Comparison of ENCODE assay signal across 35 cellular contexts in the genomic region with DNA sequence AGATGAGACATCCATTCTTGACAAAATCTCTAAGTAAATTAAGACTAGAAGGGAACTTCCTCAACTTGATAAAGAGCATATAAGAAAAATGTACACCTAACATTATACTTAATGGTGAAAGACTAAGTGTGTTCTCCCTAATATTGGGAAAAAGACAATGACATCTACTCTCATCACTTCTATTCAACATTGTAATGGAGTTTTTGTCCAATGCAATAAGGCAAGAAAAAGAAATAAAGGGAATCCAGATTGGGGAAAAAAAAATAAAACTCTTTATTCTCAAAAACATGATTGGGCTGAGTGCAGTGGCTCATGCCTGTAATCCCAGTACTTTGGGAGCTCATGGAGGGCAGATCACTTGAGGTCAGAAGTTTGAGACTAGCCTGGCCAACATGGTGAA.
"Had no signal": no experiment of that assay in that cellular context is flagged by ENCODE, and none has a peak within 500 bp of the region (broad histone marks: within the 10 kb centered on the region; RNA-seq: fewer than 3 reads in every experiment).

No MANE protein-coding gene starts in this region.

- H3K4me3 ChIP-seq: MG63 had no signal

- H3K36me3 ChIP-seq: MG63 had no signal

- DNase-seq: Kasumi-1, MG63, MM.1S, MV-4-11, NCI-H1048, NCI-H1092, NCI-H1092 treated with DMSO at 0.1 percent for 48 hours, NCI-H1105, NCI-H1105 treated with DMSO at 0.1 percent for 48 hours, NCI-H1417, NCI-H1417 treated with DMSO at 0.1 percent for 48 hours, NCI-H1436, NCI-H1436 treated with DMSO at 0.1 percent for 48 hours, NCI-H146, NCI-H1694, NCI-H1694 treated with DMSO at 0.1 percent for 48 hours, NCI-H187, NCI-H187 treated with DMSO at 0.1 percent for 48 hours, NCI-H1930, NCI-H2029, NCI-H2081, NCI-H2081 treated with DMSO at 0.1 percent for 48 hours, NCI-H2107, NCI-H2171, NCI-H2171 treated with DMSO at 0.1 percent for 48 hours, NCI-H2227 treated with DMSO at 0.1 percent for 48 hours, NCI-H226, NCI-H345, NCI-H446, NCI-H446 treated with DMSO at 0.1 percent for 48 hours, NCI-H510A, NCI-H510A treated with DMSO at 0.1 percent for 48 hours, NCI-H524, NCI-H524 treated with DMSO at 0.1 percent for 48 hours, NCI-H526 had no signal

- H3K27me3 ChIP-seq: MG63 had no signal
